In genomic region chr3:168248383-168249047, GRCh38 we compare ENCODE assay signal across 8 cellular contexts.
DNase-seq lines count a peak whose midpoint lies in the region; ATAC-seq and TF ChIP-seq lines count a peak whose summit lies in the region.

No MANE protein-coding gene starts in this region.

- H3K4me3 Mint-ChIP-seq in T-helper 2 cell treated with Interferon-gamma antibody and Interleukin-4, amounts not matched to agents 5 μg/mL and 100 μg/mL, for 36 hours: peak overlapping the region; percentile 82
- peak overlapping the region; percentile 66 for H3K4me3 Mint-ChIP-seq in natural killer cell

- H3K36me3 Mint-ChIP-seq in T-helper 2 cell treated with Interferon-gamma antibody and Interleukin-4, amounts not matched to agents 5 μg/mL and 100 μg/mL, for 36 hours (ENCODE audit: low read depth): no peaks in the 10 kb centered on the region
- no peaks in the 10 kb centered on the region for H3K36me3 Mint-ChIP-seq in natural killer cell

- no peak for TF ChIP-seq CTCF in natural killer cell (IDR thresholded peaks at IDR 0.05)

- peaks cover 57% of the 10 kb centered on the region for H3K27me3 Mint-ChIP-seq in T-helper 2 cell treated with Interferon-gamma antibody and Interleukin-4, amounts not matched to agents 5 μg/mL and 100 μg/mL, for 36 hours (ENCODE audit: low read depth)
- peaks cover 20 to 69% of the 10 kb centered on the region in 2 donors for H3K27me3 Mint-ChIP-seq in natural killer cell (ENCODE audit: low read depth in 2 of 2)

- DNase-seq in T-helper 2 cell treated with Interferon-gamma antibody and Interleukin-4, amounts not matched to agents 5 μg/mL and 100 μg/mL, for 36 hours (ENCODE audit: low spot score): no peak
- DNase-seq in T-helper 2 cell (no peak), RPMI7951 (ENCODE audit: low read depth) (peak; percentile 59), fibroblast of gingiva (ENCODE audit: low read depth) (peak; percentile 50), natural killer cell (no peak), NCI-H187 treated with DMSO at 0.1 percent for 48 hours (lab: John Stamatoyannopoulos, UW) (no peak)

- intact Hi-C loops in natural killer cell (cut with micrococcal nuclease): no loop called here

- ATAC-seq in natural killer cell (no peak), GM21360 (IDR thresholded peaks at IDR 0.05; ENCODE audit: unreplicated experiment) (no peak), HG02884 (IDR thresholded peaks at IDR 0.05; ENCODE audit: unreplicated experiment) (no peak)

- peaks cover 10% of the 10 kb centered on the region for H3K4me1 Mint-ChIP-seq in T-helper 2 cell treated with Interferon-gamma antibody and Interleukin-4, amounts not matched to agents 5 μg/mL and 100 μg/mL, for 36 hours (ENCODE audit: low read depth)
- peaks cover 11 to 15% of the 10 kb centered on the region in 2 donors for H3K4me1 Mint-ChIP-seq in natural killer cell

- no peak overlapping the region for H3K27ac Mint-ChIP-seq in T-helper 2 cell treated with Interferon-gamma antibody and Interleukin-4, amounts not matched to agents 5 μg/mL and 100 μg/mL, for 36 hours
- no peak overlapping the region for H3K27ac Mint-ChIP-seq in natural killer cell

- H3K9me3 Mint-ChIP-seq in T-helper 2 cell treated with Interferon-gamma antibody and Interleukin-4, amounts not matched to agents 5 μg/mL and 100 μg/mL, for 36 hours: no peaks in the 10 kb centered on the region
- H3K9me3 Mint-ChIP-seq in natural killer cell: no peaks in the 10 kb centered on the region

Comparison
In these comparisons a context has a peak if more than half of its experiments do, and no peak if none do; other contexts are left out.
1. DNase-seq: peak in RPMI7951 (single experiment) and fibroblast of gingiva (single experiment); none in T-helper 2 cell treated with Interferon-gamma antibody and Interleukin-4, amounts not matched to agents 5 μg/mL and 100 μg/mL, for 36 hours (single experiment), T-helper 2 cell (0 of 5), natural killer cell (single experiment) and NCI-H187 treated with DMSO at 0.1 percent for 48 hours (single experiment).